In genomic region chr3:190044142-190044541, GRCh38 we compare ENCODE assay signal across 17 cellular contexts.
DNase-seq lines count a peak whose midpoint lies in the region; ATAC-seq and TF ChIP-seq lines count a peak whose summit lies in the region.
"Had no signal": no experiment of that assay in that cellular context is flagged by ENCODE, and none has a peak within 500 bp of the region (broad histone marks: within the 10 kb centered on the region; RNA-seq: fewer than 3 reads in every experiment).

No MANE protein-coding gene starts in this region.

- 58 to 77% methylated on average over 4 of the region's 4 CpGs for WGBS in tibial nerve, 2 donors

- H3K36me3 ChIP-seq in GM06990 (ENCODE audit: control insufficient read depth, insufficient read depth, low read length) = no peaks in the 10 kb centered on the region
- H3K36me3 ChIP-seq in Panc1 (ENCODE audit: control insufficient read depth, insufficient read depth, low read length) = no peaks in the 10 kb centered on the region
- no peaks in the 10 kb centered on the region for H3K36me3 ChIP-seq in rectal smooth muscle tissue (ENCODE audit: control insufficient read depth, insufficient read depth, low read length)
- no peaks in the 10 kb centered on the region for H3K36me3 ChIP-seq in neural progenitor cell
- no peaks in the 10 kb centered on the region for H3K36me3 ChIP-seq in tibial nerve
- H3K36me3 ChIP-seq: HAP-1 had no signal

- H3K9ac ChIP-seq in rectal smooth muscle tissue (ENCODE audit: low read length) (no peak overlapping the region), neural progenitor cell (no peak overlapping the region)

- H3K27me3 Mint-ChIP-seq in activated CD8-positive, alpha-beta memory T cell treated with anti-CD3 and anti-CD28 coated beads, Interleukin-2, amount 10 ng/mL, durations not matched to agents 7 days and 5 days = peaks cover 10% of the 10 kb centered on the region
- no peaks in the 10 kb centered on the region for H3K27me3 Mint-ChIP-seq in neural progenitor cell (ENCODE audit: insufficient read depth, low read depth)

- ATAC-seq in Panc1 = peak; percentile 39; the same call in 1 of the 2 replicates
- ATAC-seq in activated CD8-positive, alpha-beta memory T cell treated with anti-CD3 and anti-CD28 coated beads, Interleukin-2, amount 10 ng/mL, durations not matched to agents 7 days and 5 days = no peak
- ATAC-seq: activated naive CD4-positive, alpha-beta T cell treated with anti-CD3 and anti-CD28 coated beads, Interleukin-2, amount 50 U/mL, for 72 hours; stimulated activated naive CD8-positive, alpha-beta T cell treated with anti-CD3 and anti-CD28 coated beads, Interleukin-15, Interleukin-2, amounts not matched to agents 100 U/mL and 50 U/mL, for 24 hours had no signal

- no peak overlapping the region for H3K4me2 ChIP-seq in neural progenitor cell

- H3K27me3 ChIP-seq in GM06990 (replicated peaks; ENCODE audit: control insufficient read depth, insufficient read depth, low read length) = no peaks in the 10 kb centered on the region
- H3K27me3 ChIP-seq in Panc1 (ENCODE audit: control insufficient read depth, insufficient read depth, low read length) = no peaks in the 10 kb centered on the region
- no peaks in the 10 kb centered on the region for H3K27me3 ChIP-seq in rectal smooth muscle tissue (ENCODE audit: control insufficient read depth, insufficient read depth, low read length)
- no peaks in the 10 kb centered on the region for H3K27me3 ChIP-seq in neural progenitor cell
- H3K27me3 ChIP-seq in tibial nerve = no peaks in the 10 kb centered on the region

- peaks cover 5% of the 10 kb centered on the region for H3F3A ChIP-seq in neural progenitor cell (ENCODE audit: low read depth)

- H3K27ac ChIP-seq in Panc1 (ENCODE audit: low read length) (no peak overlapping the region; the same call in 1 of the 2 replicates), rectal smooth muscle tissue (ENCODE audit: low read depth, low read length) (peak overlapping the region; percentile 51), neural progenitor cell (no peak overlapping the region), tibial nerve (no peak overlapping the region)

- no peaks in the 10 kb centered on the region for H3K9me3 Mint-ChIP-seq in activated CD8-positive, alpha-beta memory T cell treated with anti-CD3 and anti-CD28 coated beads, Interleukin-2, amount 10 ng/mL, durations not matched to agents 7 days and 5 days (ENCODE audit: low read depth)
- H3K9me3 Mint-ChIP-seq in neural progenitor cell = no peaks in the 10 kb centered on the region
- H3K9me3 Mint-ChIP-seq: activated naive CD4-positive, alpha-beta T cell treated with anti-CD3 and anti-CD28 coated beads, Interleukin-2, amount 50 U/mL, for 72 hours; CD8-positive, alpha-beta memory T cell; T-helper 2 cell treated with Interferon-gamma antibody and Interleukin-4, amounts not matched to agents 5 μg/mL and 100 μg/mL, for 36 hours had no signal

- no peaks in the 10 kb centered on the region for H3K4me1 Mint-ChIP-seq in activated CD8-positive, alpha-beta memory T cell treated with anti-CD3 and anti-CD28 coated beads, Interleukin-2, amount 10 ng/mL, durations not matched to agents 7 days and 5 days
- peaks cover 31% of the 10 kb centered on the region for H3K4me1 Mint-ChIP-seq in neural progenitor cell
- H3K4me1 Mint-ChIP-seq: CD8-positive, alpha-beta memory T cell had no signal

- H3K27ac Mint-ChIP-seq in activated CD8-positive, alpha-beta memory T cell treated with anti-CD3 and anti-CD28 coated beads, Interleukin-2, amount 10 ng/mL, durations not matched to agents 7 days and 5 days = no peak overlapping the region
- no peak overlapping the region for H3K27ac Mint-ChIP-seq in neural progenitor cell
- H3K27ac Mint-ChIP-seq: activated naive CD4-positive, alpha-beta T cell treated with anti-CD3 and anti-CD28 coated beads, Interleukin-2, amount 50 U/mL, for 72 hours; CD8-positive, alpha-beta memory T cell; progenitor cell of endocrine pancreas; T-helper 2 cell treated with Interferon-gamma antibody and Interleukin-4, amounts not matched to agents 5 μg/mL and 100 μg/mL, for 36 hours had no signal

- no peak overlapping the region for H2AFZ ChIP-seq in neural progenitor cell (replicated peaks)

- DNase-seq in GM06990 (ENCODE audit: extremely low read depth, insufficient read length) = peak; percentile 72
- no peak for DNase-seq in Panc1 (ENCODE audit: low read depth, low spot score)
- peak; percentile 76 for DNase-seq in fibroblast of villous mesenchyme (ENCODE audit: low read depth)
- DNase-seq in NCI-H1930 (lab: John Stamatoyannopoulos, UW) = no peak
- no peak for DNase-seq in activated CD8-positive, alpha-beta memory T cell treated with anti-CD3 and anti-CD28 coated beads, Interleukin-2, amount 10 ng/mL, durations not matched to agents 7 days and 5 days
- no peak for DNase-seq in neural progenitor cell (ENCODE audit: low spot score)
- DNase-seq in tibial nerve (ENCODE audit: low spot score in 2 of 2) = no peak
- DNase-seq: CD8-positive, alpha-beta memory T cell; NCI-H2081 treated with DMSO at 0.1 percent for 48 hours; PC-3; stimulated activated CD4-positive, alpha-beta T cell treated with anti-CD3 and anti-CD28 coated beads, Interleukin-4, amount 100 ng/mL, for 24 hours; stimulated activated naive CD8-positive, alpha-beta T cell treated with anti-CD3 and anti-CD28 coated beads, Interleukin-15, Interleukin-2, amounts not matched to agents 100 U/mL and 50 U/mL, for 24 hours had no signal

- H3K9me3 ChIP-seq in Panc1 (ENCODE audit: control insufficient read depth, insufficient read depth, low read depth, low read length) = no peaks in the 10 kb centered on the region
- H3K9me3 ChIP-seq in neural progenitor cell (ENCODE audit: low read depth) = no peaks in the 10 kb centered on the region
- H3K9me3 ChIP-seq in tibial nerve = no peaks in the 10 kb centered on the region
- H3K9me3 ChIP-seq: HAP-1 had no signal

- no peak for TF ChIP-seq EP300 in tibial nerve (IDR thresholded peaks at IDR 0.05)

- CTCF ChIA-PET in Panc1 (lab: Charles Lee) = interaction anchor here (0.6 kb wide), 1 partner anchor 380 kb away, joined by 4 read pairs; no protein-coding TSS in a partner anchor
- CTCF ChIA-PET in activated CD8-positive, alpha-beta memory T cell treated with anti-CD3 and anti-CD28 coated beads, Interleukin-2, amount 10 ng/mL, durations not matched to agents 7 days and 5 days (lab: Charles Lee) = no interaction called here

- H3K4me1 ChIP-seq in Panc1 (ENCODE audit: control insufficient read depth, insufficient read depth, low read length) (peaks cover 52% of the 10 kb centered on the region), rectal smooth muscle tissue (ENCODE audit: control insufficient read depth, insufficient read depth, low read length) (peaks cover 40% of the 10 kb centered on the region), neural progenitor cell (peaks cover 34% of the 10 kb centered on the region), tibial nerve (peaks cover 0 to 22% (median 3%) of the 10 kb centered on the region in 4 donors)

- H4K20me1 ChIP-seq in neural progenitor cell (ENCODE audit: low read depth) = no peaks in the 10 kb centered on the region

- POLR2A ChIA-PET in Panc1 (lab: Charles Lee) = no interaction called here

- no peak for TF ChIP-seq POLR2A in tibial nerve (IDR thresholded peaks at IDR 0.05)

- BruUV-seq in Panc1 (replicated peaks; lab: Mats Ljungman, UMichigan) = no TSS peak

- no peaks in the 10 kb centered on the region for H3K79me2 ChIP-seq in neural progenitor cell (ENCODE audit: low read depth)

- H3K4me3 Mint-ChIP-seq in activated CD8-positive, alpha-beta memory T cell treated with anti-CD3 and anti-CD28 coated beads, Interleukin-2, amount 10 ng/mL, durations not matched to agents 7 days and 5 days = no peak overlapping the region
- no peak overlapping the region for H3K4me3 Mint-ChIP-seq in neural progenitor cell
- H3K4me3 Mint-ChIP-seq: CD8-positive, alpha-beta memory T cell; T-helper 2 cell treated with Interferon-gamma antibody and Interleukin-4, amounts not matched to agents 5 μg/mL and 100 μg/mL, for 36 hours had no signal

- in situ Hi-C loops in Panc1 (cut with HindIII; ENCODE audit: low pct_unique_long_range_greater_than_20kb, low sequenced_read_pairs) = no loop called here

- no peak overlapping the region for H3K4me3 ChIP-seq in GM06990 (replicated peaks; ENCODE audit: low read depth, low read length)
- H3K4me3 ChIP-seq in Panc1 (ENCODE audit: low read depth in 2 of 2, low read length in 2 of 2) = no peak overlapping the region
- H3K4me3 ChIP-seq in fibroblast of villous mesenchyme (ENCODE audit: low read depth, low read length) = no peak overlapping the region
- no peak overlapping the region for H3K4me3 ChIP-seq in rectal smooth muscle tissue (ENCODE audit: low read length)
- H3K4me3 ChIP-seq in neural progenitor cell = no peak overlapping the region
- no peak overlapping the region for H3K4me3 ChIP-seq in tibial nerve
- H3K4me3 ChIP-seq: HAP-1 had no signal

- TF ChIP-seq CTCF in GM06990 (IDR thresholded peaks at IDR 0.05; ENCODE audit: insufficient read depth, low read length, poor library complexity, severe bottlenecking) (no peak), Panc1 (IDR thresholded peaks at IDR 0.05) (no peak), fibroblast of villous mesenchyme (IDR thresholded peaks at IDR 0.05; ENCODE audit: insufficient read depth, low read depth, low read length) (no peak), neural progenitor cell (IDR thresholded peaks at IDR 0.05) (no peak), tibial nerve (IDR thresholded peaks at IDR 0.05) (no peak)

- intact Hi-C loops in Panc1 (cut with micrococcal nuclease; ENCODE audit: unreplicated experiment) = no loop called here

- H3K36me3 Mint-ChIP-seq in activated CD8-positive, alpha-beta memory T cell treated with anti-CD3 and anti-CD28 coated beads, Interleukin-2, amount 10 ng/mL, durations not matched to agents 7 days and 5 days = no peaks in the 10 kb centered on the region
- no peaks in the 10 kb centered on the region for H3K36me3 Mint-ChIP-seq in neural progenitor cell
- H3K36me3 Mint-ChIP-seq: activated naive CD4-positive, alpha-beta T cell treated with anti-CD3 and anti-CD28 coated beads, Interleukin-2, amount 50 U/mL, for 72 hours; CD8-positive, alpha-beta memory T cell had no signal

Comparison
In these comparisons a context has a peak if more than half of its experiments do, and no peak if none do; other contexts are left out.
1. DNase-seq: peak in GM06990 (single experiment) and fibroblast of villous mesenchyme (single experiment); none in Panc1 (single experiment), NCI-H1930 (0 of 2), activated CD8-positive, alpha-beta memory T cell treated with anti-CD3 and anti-CD28 coated beads, Interleukin-2, amount 10 ng/mL, durations not matched to agents 7 days and 5 days (single experiment), neural progenitor cell (single experiment) and tibial nerve (0 of 2).